Comparison of ENCODE assay signal across 31 cellular contexts in genomic region chr3:13849018-13849417, GRCh38. TPM values are rescaled to one million over a fixed set of nuclear protein-coding genes. Genes with fewer than 3 reads are reported as not detected.
"Had no signal": no experiment of that assay in that cellular context is flagged by ENCODE, and none has a peak within 500 bp of the region (broad histone marks: within the 10 kb centered on the region; RNA-seq: fewer than 3 reads in every experiment).

No MANE protein-coding gene starts in this region.

- H3K27me3 ChIP-seq: right atrium auricular region, transverse colon, vagina had no signal

- DNase-seq: dorsolateral prefrontal cortex; effector CD4-positive, alpha-beta T cell; foreskin fibroblast; gastrocnemius medialis; head of caudate nucleus; left cardiac atrium; left lung; mesenchymal stem cell; mucosa of descending colon; naive B cell; stimulated activated CD4-positive, alpha-beta T cell treated with anti-CD3 and anti-CD28 coated beads, Interleukin-12 subunit alpha, Interleukin-12 subunit beta, amount 100 ng/mL, for 4 hours; stimulated activated CD4-positive, alpha-beta T cell treated with anti-CD3 and anti-CD28 coated beads, Interleukin-1b, Interleukin-23, amount 100 ng/mL, for 48 hours; stimulated activated CD4-positive, alpha-beta T cell treated with anti-CD3 and anti-CD28 coated beads, Interleukin-4, amount 100 ng/mL, for 1 hour; stimulated activated CD8-positive, alpha-beta memory T cell treated with anti-CD3 and anti-CD28 coated beads, Interleukin-4, amount 100 ng/mL, for 48 hours; stimulated activated naive CD4-positive, alpha-beta T cell; stimulated activated naive CD8-positive, alpha-beta T cell treated with anti-CD3 and anti-CD28 coated beads, Interleukin-15, amount 100 ng/mL, for 72 hours; transverse colon had no signal

- H3K27ac ChIP-seq: dorsolateral prefrontal cortex, gastrocnemius medialis, left lung, neutrophil, prostate gland, right atrium auricular region, suprapubic skin, transverse colon, vagina had no signal

- H3K4me3 Mint-ChIP-seq: mesothelial cell of epicardium; naive B cell; natural killer cell treated with Interleukin-12 subunit alpha and Interleukin-12 subunit beta and Interleukin-15 and Interleukin-18, amount 100 ng/mL, for 72 hours; neural crest cell; stimulated activated naive CD8-positive, alpha-beta T cell treated with anti-CD3 and anti-CD28 coated beads, Interleukin-15, amount 100 ng/mL, for 72 hours had no signal

- H3K36me3 Mint-ChIP-seq: mesothelial cell of epicardium; naive B cell; natural killer cell treated with Interleukin-12 subunit alpha and Interleukin-12 subunit beta and Interleukin-15 and Interleukin-18, amount 100 ng/mL, for 72 hours had no signal

- ATAC-seq: esophagus mucosa; gastrocnemius medialis; left cardiac atrium; left lung; mucosa of descending colon; natural killer cell treated with Interleukin-12 subunit alpha and Interleukin-12 subunit beta and Interleukin-15 and Interleukin-18, amount 100 ng/mL, for 72 hours; sciatic nerve; stimulated activated naive CD8-positive, alpha-beta T cell treated with anti-CD3 and anti-CD28 coated beads, Interleukin-15, amount 100 ng/mL, for 72 hours had no signal

- H3K9me3 Mint-ChIP-seq: natural killer cell treated with Interleukin-12 subunit alpha and Interleukin-12 subunit beta and Interleukin-15 and Interleukin-18, amount 100 ng/mL, for 72 hours; neural crest cell; stimulated activated naive CD8-positive, alpha-beta T cell treated with anti-CD3 and anti-CD28 coated beads, Interleukin-15, amount 100 ng/mL, for 72 hours had no signal

- H3K27ac Mint-ChIP-seq: mesothelial cell of epicardium; naive B cell; natural killer cell treated with Interleukin-12 subunit alpha and Interleukin-12 subunit beta and Interleukin-15 and Interleukin-18, amount 100 ng/mL, for 72 hours; stimulated activated naive CD8-positive, alpha-beta T cell treated with anti-CD3 and anti-CD28 coated beads, Interleukin-15, amount 100 ng/mL, for 72 hours had no signal

- H3K9me3 ChIP-seq: gastrocnemius medialis, left lung, mucosa of descending colon, neutrophil, prostate gland, right atrium auricular region, suprapubic skin, transverse colon, vagina had no signal

- H3K4me1 Mint-ChIP-seq: naive B cell had no signal

- H3K4me1 ChIP-seq: gastrocnemius medialis, left lung, prostate gland, right atrium auricular region, transverse colon had no signal

- H3K4me2 ChIP-seq: smooth muscle cell had no signal

- H3K36me3 ChIP-seq: gastrocnemius medialis, left lung, neutrophil, prostate gland, right atrium auricular region, suprapubic skin, transverse colon, vagina had no signal

- H3K4me3 ChIP-seq: dorsolateral prefrontal cortex, gastrocnemius medialis, left lung, mucosa of descending colon, prostate gland, right atrium auricular region, smooth muscle cell, suprapubic skin, transverse colon, vagina had no signal

RNA-seq across cellular contexts. Expression of gene WNT7A, which starts 30.9 kb away (rescaled TPM):
- total RNA-seq: gastrocnemius medialis; glomerular endothelial cell; left cardiac atrium; lung microvascular endothelial cell; mucosa of descending colon; natural killer cell treated with Interleukin-12 subunit alpha and Interleukin-12 subunit beta and Interleukin-15 and Interleukin-18, amount 100 ng/mL, for 72 hours; osteocyte; right atrium auricular region; sciatic nerve; transverse colon; vagina had no signal
